In the genomic region with DNA sequence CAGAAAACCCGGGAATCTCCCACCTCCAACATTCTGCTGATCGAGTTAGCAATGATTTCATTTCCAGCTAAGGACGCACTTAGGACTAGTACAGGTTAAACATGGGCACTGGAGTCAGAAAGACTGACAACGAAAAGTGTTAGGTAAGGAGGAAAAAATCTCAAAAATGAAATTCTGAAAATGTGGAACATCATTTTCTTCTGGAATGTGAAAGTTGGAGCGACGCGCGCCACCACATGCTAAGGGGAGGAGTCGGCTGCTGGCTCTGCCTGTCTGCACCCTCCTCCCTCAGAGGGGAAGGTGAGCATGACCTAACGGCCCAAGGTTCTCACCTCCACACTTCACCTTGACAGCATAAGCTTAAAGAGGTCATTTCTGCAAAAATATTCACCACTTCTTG, we compare ENCODE assay signal across 28 cellular contexts.
"Had no signal": no experiment of that assay in that cellular context is flagged by ENCODE, and none has a peak within 500 bp of the region (broad histone marks: within the 10 kb centered on the region; RNA-seq: fewer than 3 reads in every experiment).

No MANE protein-coding gene starts in this region.

- H3K27ac Mint-ChIP-seq: stimulated activated effector memory CD8-positive, alpha-beta T cell treated with anti-CD3 and anti-CD28 coated beads, Interleukin-12 subunit alpha, Interleukin-12 subunit beta, amount 100 ng/mL, for 72 hours; stimulated activated memory B cell treated with anti-CD40 and anti-IgM and Interleukin-4, amounts not matched to agents 10 μg/mL and 1 μg/mL and 100 μg/mL, for 72 hours; stimulated activated naive B cell treated with anti-CD40 and anti-IgM and Interleukin-4, amounts not matched to agents 10 μg/mL and 1 μg/mL and 100 μg/mL, for 72 hours; stimulated activated naive CD8-positive, alpha-beta T cell treated with anti-CD3 and anti-CD28 coated beads, Interleukin-15, amount 100 ng/mL, for 72 hours; stimulated activated naive CD8-positive, alpha-beta T cell treated with anti-CD3 and anti-CD28 coated beads, Interleukin-15, Interleukin-2, amounts not matched to agents 100 ng/mL and 50 ng/mL, for 24 hours; type B pancreatic cell had no signal

- H3K4me1 ChIP-seq: stomach, suprapubic skin, testis, thyroid gland, tibial artery, tibial nerve, transverse colon, upper lobe of right lung, uterus, vagina had no signal

- FAIRE-seq: urothelium cell line had no signal

- H3K4me1 Mint-ChIP-seq: stimulated activated effector memory CD8-positive, alpha-beta T cell treated with anti-CD3 and anti-CD28 coated beads, Interleukin-12 subunit alpha, Interleukin-12 subunit beta, amount 100 ng/mL, for 72 hours; stimulated activated memory B cell treated with anti-CD40 and anti-IgM and Interleukin-4, amounts not matched to agents 10 μg/mL and 1 μg/mL and 100 μg/mL, for 72 hours; stimulated activated naive B cell treated with anti-CD40 and anti-IgM and Interleukin-4, amounts not matched to agents 10 μg/mL and 1 μg/mL and 100 μg/mL, for 72 hours; stimulated activated naive CD8-positive, alpha-beta T cell treated with anti-CD3 and anti-CD28 coated beads, Interleukin-15, amount 100 ng/mL, for 72 hours had no signal

- DNase-seq: stimulated activated CD4-positive, alpha-beta T cell treated with anti-CD3 and anti-CD28 coated beads, Interleukin-2, amount 100 ng/mL, for 24 hours; stimulated activated CD4-positive, alpha-beta T cell treated with anti-CD3 and anti-CD28 coated beads, Interleukin-2, amount 100 ng/mL, for 48 hours; stimulated activated CD4-positive, alpha-beta T cell treated with anti-CD3 and anti-CD28 coated beads, Interleukin-4, amount 100 ng/mL, for 1 hour; stimulated activated CD4-positive, alpha-beta T cell treated with anti-CD3 and anti-CD28 coated beads, Interleukin-4, amount 100 ng/mL, for 24 hours; stimulated activated CD4-positive, alpha-beta T cell treated with anti-CD3 and anti-CD28 coated beads, Interleukin-4, amount 100 ng/mL, for 4 hours; stimulated activated CD8-positive, alpha-beta memory T cell treated with anti-CD3 and anti-CD28 coated beads, Interleukin-4, amount 100 ng/mL, for 48 hours; stimulated activated naive B cell treated with anti-CD40 and anti-IgM and Interleukin-4, amounts not matched to agents 10 μg/mL and 1 μg/mL and 100 μg/mL, for 72 hours; stimulated activated naive CD4-positive, alpha-beta T cell; stimulated activated naive CD4-positive, alpha-beta T cell treated with Interleukin-2 at 50 U/mL for 16 hours; stimulated activated naive CD8-positive, alpha-beta T cell treated with anti-CD3 and anti-CD28 coated beads, Interleukin-15, amount 100 ng/mL, for 72 hours; stimulated activated naive CD8-positive, alpha-beta T cell treated with anti-CD3 and anti-CD28 coated beads, Interleukin-15, Interleukin-2, amounts not matched to agents 100 U/mL and 50 U/mL, for 24 hours; stomach; substantia nigra; testis; thyroid gland; tibial artery; transverse colon; upper lobe of right lung; uterus had no signal

- H3K36me3 ChIP-seq: stomach, suprapubic skin, thoracic aorta, thyroid gland, tibial artery, tibial nerve, transverse colon, upper lobe of right lung, uterus, vagina had no signal

- H3K4me3 Mint-ChIP-seq: stimulated activated effector memory CD8-positive, alpha-beta T cell treated with anti-CD3 and anti-CD28 coated beads, Interleukin-12 subunit alpha, Interleukin-12 subunit beta, amount 100 ng/mL, for 72 hours; stimulated activated memory B cell treated with anti-CD40 and anti-IgM and Interleukin-4, amounts not matched to agents 10 μg/mL and 1 μg/mL and 100 μg/mL, for 72 hours; stimulated activated naive B cell treated with anti-CD40 and anti-IgM and Interleukin-4, amounts not matched to agents 10 μg/mL and 1 μg/mL and 100 μg/mL, for 72 hours; stimulated activated naive CD8-positive, alpha-beta T cell treated with anti-CD3 and anti-CD28 coated beads, Interleukin-15, amount 100 ng/mL, for 72 hours; stimulated activated naive CD8-positive, alpha-beta T cell treated with anti-CD3 and anti-CD28 coated beads, Interleukin-15, Interleukin-2, amounts not matched to agents 100 ng/mL and 50 ng/mL, for 24 hours; type B pancreatic cell had no signal

- H3K4me3 ChIP-seq: stomach, suprapubic skin, testis, thoracic aorta, thyroid gland, tibial artery, tibial nerve, transverse colon, upper lobe of right lung, uterus, vagina had no signal

- H3K36me3 Mint-ChIP-seq: stimulated activated effector memory CD8-positive, alpha-beta T cell treated with anti-CD3 and anti-CD28 coated beads, Interleukin-12 subunit alpha, Interleukin-12 subunit beta, amount 100 ng/mL, for 72 hours; stimulated activated memory B cell treated with anti-CD40 and anti-IgM and Interleukin-4, amounts not matched to agents 10 μg/mL and 1 μg/mL and 100 μg/mL, for 72 hours; type B pancreatic cell had no signal

- H3K27ac ChIP-seq: stomach, suprapubic skin, testis, thoracic aorta, thyroid gland, tibial artery, tibial nerve, transverse colon, upper lobe of right lung, uterus, vagina had no signal

- H3K27me3 Mint-ChIP-seq: type B pancreatic cell had no signal

- H3K27me3 ChIP-seq: suprapubic skin, testis, thyroid gland, tibial artery, tibial nerve, transverse colon, upper lobe of right lung, uterus, vagina had no signal

- H3K9me3 ChIP-seq: suprapubic skin, testis, thyroid gland, vagina had no signal

- ATAC-seq: stimulated activated effector memory CD8-positive, alpha-beta T cell treated with anti-CD3 and anti-CD28 coated beads, Interleukin-12 subunit alpha, Interleukin-12 subunit beta, amount 100 ng/mL, for 72 hours; stimulated activated memory B cell treated with anti-CD40 and anti-IgM and Interleukin-4, amounts not matched to agents 10 μg/mL and 1 μg/mL and 100 μg/mL, for 72 hours; stimulated activated naive B cell treated with anti-CD40 and anti-IgM and Interleukin-4, amounts not matched to agents 10 μg/mL and 1 μg/mL and 100 μg/mL, for 72 hours; stimulated activated naive CD8-positive, alpha-beta T cell treated with anti-CD3 and anti-CD28 coated beads, Interleukin-15, amount 100 ng/mL, for 72 hours; stimulated activated naive CD8-positive, alpha-beta T cell treated with anti-CD3 and anti-CD28 coated beads, Interleukin-15, Interleukin-2, amounts not matched to agents 100 U/mL and 50 U/mL, for 24 hours; upper lobe of right lung had no signal
